Comparison of ENCODE assay signal across 25 cellular contexts in the genomic region with DNA sequence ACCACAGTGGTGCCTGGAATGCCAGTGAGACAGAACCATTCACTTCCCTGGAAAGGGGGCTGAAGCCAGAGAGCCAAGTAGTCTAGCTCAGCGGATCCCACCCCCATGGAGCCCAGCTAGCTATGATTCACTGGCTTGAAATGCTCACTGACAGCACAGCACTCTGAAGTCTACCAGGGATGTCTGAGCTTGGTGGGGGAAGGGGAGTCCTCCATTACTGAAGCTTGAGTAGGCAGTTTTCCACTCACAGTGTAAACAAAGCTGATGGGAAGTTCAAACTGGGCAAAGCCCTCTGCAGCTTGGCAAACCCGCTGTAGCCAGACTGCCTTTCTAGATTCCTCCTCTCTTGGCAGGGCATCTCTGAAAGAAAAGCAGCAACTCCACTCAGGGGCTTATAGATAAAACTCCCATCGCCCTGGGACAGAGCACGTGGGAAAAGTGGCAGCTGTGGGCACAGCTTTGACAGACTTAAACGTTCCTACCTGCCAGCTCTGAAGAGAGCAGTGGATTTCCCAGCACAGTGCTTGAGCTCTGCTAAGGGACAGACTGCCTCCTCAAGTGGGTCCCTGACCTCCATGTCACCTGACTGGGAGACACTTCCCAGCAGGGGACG.
"Had no signal": no experiment of that assay in that cellular context is flagged by ENCODE, and none has a peak within 500 bp of the region (broad histone marks: within the 10 kb centered on the region; RNA-seq: fewer than 3 reads in every experiment).

No MANE protein-coding gene starts in this region.

- H3K9me3 ChIP-seq: mucosa of descending colon, neutrophil, psoas muscle, thyroid gland had no signal

- H3K9me3 Mint-ChIP-seq: effector memory CD8-positive, alpha-beta T cell; memory B cell; stimulated activated effector memory CD8-positive, alpha-beta T cell treated with anti-CD3 and anti-CD28 coated beads, Interleukin-12 subunit alpha, Interleukin-12 subunit beta, amount 100 ng/mL, for 72 hours had no signal

- H3K27me3 Mint-ChIP-seq: effector memory CD8-positive, alpha-beta T cell had no signal

- DNase-seq: cortex of kidney; effector memory CD8-positive, alpha-beta T cell; erythroblast; kidney; naive B cell; psoas muscle; right cardiac atrium; sigmoid colon; stimulated activated CD4-positive, alpha-beta T cell treated with anti-CD3 and anti-CD28 coated beads, Interleukin-2, amount 100 ng/mL, for 24 hours; stimulated activated CD4-positive, alpha-beta T cell treated with anti-CD3 and anti-CD28 coated beads, Interleukin-4, amount 100 ng/mL, for 24 hours; stimulated activated naive CD4-positive, alpha-beta T cell treated with Interleukin-2 at 50 U/mL for 16 hours; stomach; thyroid gland; trophoblast cell had no signal

- H3K27ac ChIP-seq: neutrophil, psoas muscle, sigmoid colon, stomach, thyroid gland had no signal

- ATAC-seq: effector memory CD8-positive, alpha-beta T cell; left lobe of liver; natural killer cell treated with Interleukin-12 subunit alpha and Interleukin-12 subunit beta and Interleukin-15 and Interleukin-18, amount 100 ng/mL, for 72 hours; psoas muscle; right cardiac atrium; stimulated activated effector memory CD8-positive, alpha-beta T cell treated with anti-CD3 and anti-CD28 coated beads, Interleukin-12 subunit alpha, Interleukin-12 subunit beta, amount 100 ng/mL, for 72 hours had no signal

- H3K27ac Mint-ChIP-seq: effector memory CD8-positive, alpha-beta T cell; memory B cell; mesothelial cell of epicardium; natural killer cell treated with Interleukin-12 subunit alpha and Interleukin-12 subunit beta and Interleukin-15 and Interleukin-18, amount 100 ng/mL, for 72 hours; stimulated activated effector memory CD8-positive, alpha-beta T cell treated with anti-CD3 and anti-CD28 coated beads, Interleukin-12 subunit alpha, Interleukin-12 subunit beta, amount 100 ng/mL, for 72 hours had no signal

- H3K27me3 ChIP-seq: neutrophil, sigmoid colon, stomach, thyroid gland had no signal

- H3K36me3 Mint-ChIP-seq: memory B cell; mesothelial cell of epicardium; naive B cell; stimulated activated effector memory CD8-positive, alpha-beta T cell treated with anti-CD3 and anti-CD28 coated beads, Interleukin-12 subunit alpha, Interleukin-12 subunit beta, amount 100 ng/mL, for 72 hours had no signal

- H3K4me1 ChIP-seq: psoas muscle, sigmoid colon, stomach, thyroid gland had no signal

- H3K4me1 Mint-ChIP-seq: memory B cell; mesothelial cell of epicardium; naive B cell; neural crest cell; stimulated activated effector memory CD8-positive, alpha-beta T cell treated with anti-CD3 and anti-CD28 coated beads, Interleukin-12 subunit alpha, Interleukin-12 subunit beta, amount 100 ng/mL, for 72 hours had no signal

- H3K4me3 ChIP-seq: lung, mucosa of descending colon, psoas muscle, sigmoid colon, stomach, thyroid gland had no signal

- FAIRE-seq: endometrium, frontal cortex, kidney had no signal

- H3K4me3 Mint-ChIP-seq: effector memory CD8-positive, alpha-beta T cell; memory B cell; mesothelial cell of epicardium; naive B cell; natural killer cell treated with Interleukin-12 subunit alpha and Interleukin-12 subunit beta and Interleukin-15 and Interleukin-18, amount 100 ng/mL, for 72 hours; neural crest cell; stimulated activated effector memory CD8-positive, alpha-beta T cell treated with anti-CD3 and anti-CD28 coated beads, Interleukin-12 subunit alpha, Interleukin-12 subunit beta, amount 100 ng/mL, for 72 hours had no signal

- H3K36me3 ChIP-seq: neutrophil, sigmoid colon, stomach, thyroid gland had no signal
